In the genomic region with DNA sequence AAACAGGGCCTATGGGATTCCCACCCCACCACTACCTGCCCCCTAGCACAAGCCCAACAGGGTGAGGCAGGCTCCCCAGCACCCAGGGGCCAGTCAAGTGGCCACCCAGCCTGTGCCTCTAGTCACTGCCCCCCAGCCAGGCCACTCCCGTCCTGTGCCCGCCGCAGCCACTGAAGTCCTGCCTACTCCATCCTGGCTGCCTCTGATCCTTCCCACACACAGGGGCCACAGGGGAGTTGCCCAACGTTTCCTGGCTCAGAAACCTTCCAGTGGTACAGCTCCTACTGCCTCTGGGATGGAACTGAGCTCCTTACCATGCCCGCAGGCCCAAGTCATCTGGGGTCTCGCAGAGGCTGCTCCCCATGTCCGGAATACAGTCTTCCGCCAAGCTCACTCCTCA, we compare ENCODE assay signal across 12 cellular contexts.
DNase-seq lines count a peak whose midpoint lies in the region; TF ChIP-seq lines count a peak whose summit lies in the region.
"Had no signal": no experiment of that assay in that cellular context is flagged by ENCODE, and none has a peak within 500 bp of the region (broad histone marks: within the 10 kb centered on the region; RNA-seq: fewer than 3 reads in every experiment).

No MANE protein-coding gene starts in this region.

- H3K79me2 ChIP-seq in ACC112 (ENCODE audit: control insufficient read depth, insufficient read depth, low read length, unreplicated experiment): peaks cover 94% of the 10 kb centered on the region

- H3K4me1 ChIP-seq in ACC112 (ENCODE audit: control insufficient read depth, insufficient read depth, low read length, unreplicated experiment): peaks cover 90% of the 10 kb centered on the region
- H3K4me1 ChIP-seq in rectal smooth muscle tissue (ENCODE audit: control insufficient read depth, insufficient read depth, low read length): peaks cover 56% of the 10 kb centered on the region

- DNase-seq in fibroblast of villous mesenchyme (ENCODE audit: low read depth) (peak; percentile 55), lower leg skin (ENCODE audit: low spot score in 2 of 2) (no peak), RPMI8226 (no peak), NCI-H226 (no peak)
- DNase-seq in activated CD4-positive, alpha-beta T cell treated with anti-CD3 and anti-CD28 coated beads for 4 hours: no peak
- DNase-seq: AML-193, amniotic stem cell, mesendoderm, NCI-H524 treated with DMSO at 0.1 percent for 48 hours had no signal

- TF ChIP-seq CTCF in VCaP (conservative IDR thresholded peaks at IDR 0.05) (no peak), fibroblast of villous mesenchyme (IDR thresholded peaks at IDR 0.05; ENCODE audit: insufficient read depth, low read depth, low read length) (no peak), lower leg skin (IDR thresholded peaks at IDR 0.05) (no peak)

- H3K27me3 ChIP-seq in ACC112 (ENCODE audit: insufficient read depth, low read length): no peaks in the 10 kb centered on the region
- H3K27me3 ChIP-seq in rectal smooth muscle tissue (ENCODE audit: control insufficient read depth, insufficient read depth, low read length): no peaks in the 10 kb centered on the region

- no peak for TF ChIP-seq POLR2A in lower leg skin (IDR thresholded peaks at IDR 0.05)

- intact Hi-C loops in lower leg skin (cut with DNase I; ENCODE audit: low total_unique reads): no loop called here

- H3K36me3 ChIP-seq in ACC112 (ENCODE audit: insufficient read depth, low read length) (0 out of 2 replicates have a peak, but pooled peaks cover 9% of the 10 kb centered on the region), rectal smooth muscle tissue (ENCODE audit: control insufficient read depth, insufficient read depth, low read length) (no peaks in the 10 kb centered on the region)

- 0 out of 2 replicates have a peak overlapping the region, but pooled peaks have one; percentile 7 for H3K4me3 ChIP-seq in ACC112 (ENCODE audit: low read depth, low read length)
- H3K4me3 ChIP-seq in fibroblast of villous mesenchyme (ENCODE audit: low read depth, low read length): no peak overlapping the region
- H3K4me3 ChIP-seq in rectal smooth muscle tissue (ENCODE audit: low read length): no peak overlapping the region
- H3K4me3 ChIP-seq in lower leg skin (ENCODE audit: low read depth, poor library complexity, severe bottlenecking): no peak overlapping the region

- H3K27ac ChIP-seq in ACC112 (ENCODE audit: low read depth, low read length) (peak overlapping the region; percentile 92), VCaP (peak overlapping the region; percentile 99; the same call in 1 of the 2 replicates), rectal smooth muscle tissue (ENCODE audit: low read depth, low read length) (peak overlapping the region; percentile 50)

- WGBS in lower leg skin, 2 donors: 59 to 71% methylated on average over 8 of the region's 8 CpGs

- H2AFZ ChIP-seq in ACC112 (ENCODE audit: low read length, unreplicated experiment): no peak overlapping the region

- no peak overlapping the region for H3K9ac ChIP-seq in rectal smooth muscle tissue (ENCODE audit: low read length)
